In genomic region chr11:7575841-7576451, GRCh38 we compare ENCODE assay signal across 9 cellular contexts.
A peak's percentile ranks its signal among the peaks of the same experiment; 100 is the strongest.
DNase-seq lines count a peak whose midpoint lies in the region; ATAC-seq and TF ChIP-seq lines count a peak whose summit lies in the region.
"Had no signal": no experiment of that assay in that cellular context is flagged by ENCODE, and none has a peak within 500 bp of the region (broad histone marks: within the 10 kb centered on the region; RNA-seq: fewer than 3 reads in every experiment).

No MANE protein-coding gene starts in this region.

- H3K9me3 ChIP-seq in endodermal cell (ENCODE audit: control insufficient read depth, low read length) = no peaks in the 10 kb centered on the region
- no peaks in the 10 kb centered on the region for H3K9me3 ChIP-seq in parathyroid adenoma (ENCODE audit: control insufficient read depth, low read length)

- H3K4me1 ChIP-seq in endodermal cell (ENCODE audit: control insufficient read depth, insufficient read depth, low read length) (peaks cover 57% of the 10 kb centered on the region), parathyroid adenoma (peaks cover 58% of the 10 kb centered on the region)

- H3K4me3 ChIP-seq in endodermal cell (ENCODE audit: low read length) (no peak overlapping the region), parathyroid adenoma (ENCODE audit: low read depth, low read length) (peak overlapping the region; percentile 60)

- no peaks in the 10 kb centered on the region for H3K36me3 Mint-ChIP-seq in endodermal cell (ENCODE audit: low read depth)

- DNase-seq in ELF-1 (ENCODE audit: low read depth, low spot score) (peak; percentile 60), RPMI7951 (ENCODE audit: low read depth) (peak; percentile 80), endodermal cell (peak; percentile 68)
- DNase-seq in effector CD8-positive, alpha-beta T cell (lab: John Stamatoyannopoulos, UW) = no peak

- ATAC-seq in HG03095 (IDR thresholded peaks at IDR 0.05; ENCODE audit: unreplicated experiment) (no peak), GM19467 (IDR thresholded peaks at IDR 0.05; ENCODE audit: unreplicated experiment) (no peak), GM18511 (IDR thresholded peaks at IDR 0.05; ENCODE audit: unreplicated experiment) (no peak)

- H3K9ac ChIP-seq in endodermal cell (ENCODE audit: extremely low read depth, low read length, poor library complexity, severe bottlenecking) (no peak overlapping the region), parathyroid adenoma (peak overlapping the region; percentile 84)

- H3K27ac ChIP-seq in endodermal cell (ENCODE audit: low read depth, low read length) = no peak overlapping the region
- H3K27ac ChIP-seq in parathyroid adenoma = peak overlapping the region; percentile 98

- H3K4me3 Mint-ChIP-seq in endodermal cell = peak overlapping the region; percentile 11
- H3K4me3 Mint-ChIP-seq: activated naive CD8-positive, alpha-beta T cell had no signal

- H3K79me2 ChIP-seq in parathyroid adenoma = peaks cover 3% of the 10 kb centered on the region

- no peaks in the 10 kb centered on the region for H3K36me3 ChIP-seq in endodermal cell (ENCODE audit: control insufficient read depth, insufficient read depth, low read length)
- no peaks in the 10 kb centered on the region for H3K36me3 ChIP-seq in parathyroid adenoma (ENCODE audit: control insufficient read depth, insufficient read depth, low read length)

- no peak overlapping the region for H2AFZ ChIP-seq in parathyroid adenoma

- H3K27me3 Mint-ChIP-seq in endodermal cell (ENCODE audit: insufficient read depth) = no peaks in the 10 kb centered on the region

- peak overlapping the region; percentile 92 for H3K27ac Mint-ChIP-seq in endodermal cell
- H3K27ac Mint-ChIP-seq: activated naive CD8-positive, alpha-beta T cell had no signal

- H3K4me2 ChIP-seq in parathyroid adenoma (ENCODE audit: low read length) = peak overlapping the region; percentile 68

- 89 to 91% methylated on average over 5 to 9 of the region's 9 CpGs for WGBS in endodermal cell (ENCODE audit: insufficient coverage in 1 of 2, insufficient read length in 1 of 2), 2 experiments

- no peaks in the 10 kb centered on the region for H3K27me3 ChIP-seq in endodermal cell (ENCODE audit: control insufficient read depth, insufficient read depth, low read length, poor library complexity, severe bottlenecking)
- H3K27me3 ChIP-seq in parathyroid adenoma (ENCODE audit: control insufficient read depth, insufficient read depth, low read length) = no peaks in the 10 kb centered on the region

- H3K9me3 Mint-ChIP-seq in endodermal cell = no peaks in the 10 kb centered on the region

- TF ChIP-seq CTCF in endodermal cell (conservative IDR thresholded peaks at IDR 0.05) = no peak
- TF ChIP-seq CTCF in parathyroid adenoma (IDR thresholded peaks at IDR 0.05) = no peak

- peaks cover 79% of the 10 kb centered on the region for H3K4me1 Mint-ChIP-seq in endodermal cell
